Comparison of ENCODE assay signal across 12 cellular contexts in genomic region chr10:110923856-110924493, GRCh38. TPM values are rescaled to one million over a fixed set of nuclear protein-coding genes. Genes with fewer than 3 reads are reported as not detected.
DNase-seq lines count a peak whose midpoint lies in the region; ATAC-seq and TF ChIP-seq lines count a peak whose summit lies in the region.
"Had no signal": no experiment of that assay in that cellular context is flagged by ENCODE, and none has a peak within 500 bp of the region (broad histone marks: within the 10 kb centered on the region; RNA-seq: fewer than 3 reads in every experiment).

No MANE protein-coding gene starts in this region.

- H3K27me3 Mint-ChIP-seq in CD4-positive, alpha-beta T cell: no peaks in the 10 kb centered on the region
- no peaks in the 10 kb centered on the region for H3K27me3 Mint-ChIP-seq in activated CD4-positive, alpha-beta memory T cell treated with anti-CD3 and anti-CD28 coated beads for 36 hours
- peaks cover 7% of the 10 kb centered on the region for H3K27me3 Mint-ChIP-seq in glutamatergic neuron (ENCODE audit: unreplicated experiment)
- H3K27me3 Mint-ChIP-seq: progenitor cell of endocrine pancreas had no signal

- peaks cover 74% of the 10 kb centered on the region for H3K4me1 Mint-ChIP-seq in CD4-positive, alpha-beta T cell (ENCODE audit: low read depth)
- H3K4me1 Mint-ChIP-seq in activated CD4-positive, alpha-beta memory T cell treated with anti-CD3 and anti-CD28 coated beads for 36 hours (ENCODE audit: low read depth): peaks cover 49% of the 10 kb centered on the region
- peaks cover 10% of the 10 kb centered on the region for H3K4me1 Mint-ChIP-seq in glutamatergic neuron (ENCODE audit: low read depth, unreplicated experiment)

- DNase-seq in CD4-positive, alpha-beta T cell: no peak
- DNase-seq in MV-4-11 (lab: John Stamatoyannopoulos, UW): peak; percentile 39
- DNase-seq in hepatocyte (ENCODE audit: low spot score): peak; percentile 23
- DNase-seq in stimulated activated CD4-positive, alpha-beta T cell treated with anti-CD3 and anti-CD28 coated beads, Interleukin-4, amount 100 ng/mL, for 24 hours: no peak
- DNase-seq in activated CD4-positive, alpha-beta memory T cell treated with anti-CD3 and anti-CD28 coated beads for 36 hours: no peak
- no peak for DNase-seq in glutamatergic neuron
- DNase-seq: amniotic stem cell, islet precursor cell had no signal

- H2AFZ ChIP-seq in hepatocyte: no peak overlapping the region

- 48% methylated on average over 2 of the region's 2 CpGs for WGBS in hepatocyte (ENCODE audit: low lambda C conversion rate, missing lambda C conversion rate)

- H3K4me3 ChIP-seq in hepatocyte: no peak overlapping the region

- no peak overlapping the region for H3K27ac Mint-ChIP-seq in CD4-positive, alpha-beta T cell
- no peak overlapping the region for H3K27ac Mint-ChIP-seq in activated CD4-positive, alpha-beta memory T cell treated with anti-CD3 and anti-CD28 coated beads for 36 hours
- H3K27ac Mint-ChIP-seq in glutamatergic neuron (ENCODE audit: unreplicated experiment): no peak overlapping the region
- H3K27ac Mint-ChIP-seq: progenitor cell of endocrine pancreas had no signal

- TF ChIP-seq CTCF in CD4-positive, alpha-beta T cell (IDR thresholded peaks at IDR 0.05): no peak
- TF ChIP-seq CTCF in hepatocyte (IDR thresholded peaks at IDR 0.05; ENCODE audit: poor library complexity) (no peak), glutamatergic neuron (IDR thresholded peaks at IDR 0.05; ENCODE audit: partially characterized antibody, unreplicated experiment) (no peak)

- H3K4me1 ChIP-seq in hepatocyte (ENCODE audit: insufficient read depth): peaks cover 8% of the 10 kb centered on the region

- POLR2A ChIA-PET in CD4-positive, alpha-beta T cell (lab: Charles Lee): no interaction called here
- POLR2A ChIA-PET in activated CD4-positive, alpha-beta memory T cell treated with anti-CD3 and anti-CD28 coated beads for 36 hours (lab: Charles Lee): no interaction called here

- peaks cover 87% of the 10 kb centered on the region for H3K79me2 ChIP-seq in hepatocyte

- H3K4me3 Mint-ChIP-seq in CD4-positive, alpha-beta T cell: peak overlapping the region; percentile 1
- no peak overlapping the region for H3K4me3 Mint-ChIP-seq in activated CD4-positive, alpha-beta memory T cell treated with anti-CD3 and anti-CD28 coated beads for 36 hours
- no peak overlapping the region for H3K4me3 Mint-ChIP-seq in glutamatergic neuron (ENCODE audit: unreplicated experiment)

- H3K27ac ChIP-seq in CD4-positive, alpha-beta T cell (ENCODE audit: low read depth, low read length): no peak overlapping the region
- H3K27ac ChIP-seq in hepatocyte: no peak overlapping the region
- H3K27ac ChIP-seq: RWPE1 had no signal

- H3K9me3 ChIP-seq in CD4-positive, alpha-beta T cell (ENCODE audit: control insufficient read depth, low read length): no peaks in the 10 kb centered on the region
- no peaks in the 10 kb centered on the region for H3K9me3 ChIP-seq in hepatocyte (ENCODE audit: low read depth)

- H3K27me3 ChIP-seq in CD4-positive, alpha-beta T cell (ENCODE audit: control insufficient read depth, insufficient read depth, low read length): no peaks in the 10 kb centered on the region
- H3K27me3 ChIP-seq in hepatocyte: no peaks in the 10 kb centered on the region

- H3K4me2 ChIP-seq in hepatocyte: peak overlapping the region; percentile 34

- CTCF ChIA-PET in CD4-positive, alpha-beta T cell (lab: Charles Lee): no interaction called here
- CTCF ChIA-PET in activated CD4-positive, alpha-beta memory T cell treated with anti-CD3 and anti-CD28 coated beads for 36 hours (lab: Charles Lee): no interaction called here

- no peaks in the 10 kb centered on the region for H3K9me3 Mint-ChIP-seq in CD4-positive, alpha-beta T cell
- no peaks in the 10 kb centered on the region for H3K9me3 Mint-ChIP-seq in activated CD4-positive, alpha-beta memory T cell treated with anti-CD3 and anti-CD28 coated beads for 36 hours
- H3K9me3 Mint-ChIP-seq in glutamatergic neuron (ENCODE audit: unreplicated experiment): peaks cover 2% of the 10 kb centered on the region

- peaks cover 85% of the 10 kb centered on the region for H4K20me1 ChIP-seq in hepatocyte (ENCODE audit: insufficient read depth, poor library complexity, severe bottlenecking)

- H3K36me3 ChIP-seq in hepatocyte (replicated peaks; ENCODE audit: insufficient read depth, low read depth): no peaks in the 10 kb centered on the region

- peaks cover 16% of the 10 kb centered on the region for H3K36me3 Mint-ChIP-seq in CD4-positive, alpha-beta T cell (ENCODE audit: low read depth)
- peaks cover 5% of the 10 kb centered on the region for H3K36me3 Mint-ChIP-seq in activated CD4-positive, alpha-beta memory T cell treated with anti-CD3 and anti-CD28 coated beads for 36 hours
- no peaks in the 10 kb centered on the region for H3K36me3 Mint-ChIP-seq in glutamatergic neuron (ENCODE audit: unreplicated experiment)

- intact Hi-C loops in CD4-positive, alpha-beta T cell (cut with DNase I, micrococcal nuclease): loop anchor here in 1 of 2 experiments (5.0 kb wide), 1 partner anchor 33 kb away; no protein-coding TSS in a partner anchor
- intact Hi-C loops in activated CD4-positive, alpha-beta memory T cell treated with anti-CD3 and anti-CD28 coated beads for 36 hours (cut with micrococcal nuclease): no loop called here

- no peak for ATAC-seq in CD4-positive, alpha-beta T cell (ENCODE audit: poor library complexity)
- ATAC-seq in GM19452 (IDR thresholded peaks at IDR 0.05; ENCODE audit: unreplicated experiment) (peak; percentile 17), GM19324 (IDR thresholded peaks at IDR 0.05; ENCODE audit: low FRiP score, unreplicated experiment) (no peak)

- no peaks in the 10 kb centered on the region for H3K9me2 ChIP-seq in hepatocyte (replicated peaks; ENCODE audit: insufficient read depth)

RNA-seq across cellular contexts. Expression of gene SHOC2, which starts 4.6 kb away (rescaled TPM):
- 10 to 100 TPM; 65.9 to 66.9 TPM for total RNA-seq in CD4-positive, alpha-beta T cell
- total RNA-seq in hepatocyte (45.2 and 58.9 TPM in 2 replicates), glutamatergic neuron (ENCODE audit: unreplicated experiment) (98.3 TPM)
- 23.0 and 27.5 TPM in 2 replicates for polyA plus RNA-seq in hepatocyte
- total RNA-seq in activated CD4-positive, alpha-beta memory T cell treated with anti-CD3 and anti-CD28 coated beads for 36 hours: 10 to 100 TPM; 30.7 to 32.5 TPM

RNA-seq across cellular contexts. Expression of gene BBIP1, which starts 5.0 kb away (rescaled TPM):
- total RNA-seq in CD4-positive, alpha-beta T cell: 10 to 100 TPM; 17.1 to 21.9 TPM
- total RNA-seq in hepatocyte (21.2 and 47.9 TPM in 2 replicates), glutamatergic neuron (ENCODE audit: unreplicated experiment) (39.1 TPM)
- polyA plus RNA-seq in hepatocyte: 19.7 and 21.5 TPM in 2 replicates
- 10 to 100 TPM; 36.4 to 43.9 TPM for total RNA-seq in activated CD4-positive, alpha-beta memory T cell treated with anti-CD3 and anti-CD28 coated beads for 36 hours

RNA-seq across cellular contexts. Expression of gene PDCD4, which starts 52.2 kb away (rescaled TPM):
- total RNA-seq in CD4-positive, alpha-beta T cell: 100 to 1,000 TPM; 352 to 358 TPM
- total RNA-seq in hepatocyte: 246 and 315 TPM in 2 replicates
- 791 and 862 TPM in 2 replicates for polyA plus RNA-seq in hepatocyte
- total RNA-seq in activated CD4-positive, alpha-beta memory T cell treated with anti-CD3 and anti-CD28 coated beads for 36 hours: 100 to 1,000 TPM; 123 to 141 TPM
- 149 TPM for total RNA-seq in glutamatergic neuron (ENCODE audit: unreplicated experiment)

Comparison
In these comparisons a context has a peak if more than half of its experiments do, and no peak if none do; other contexts are left out.
1. DNase-seq: peak in MV-4-11 (single experiment) and hepatocyte (single experiment); none in CD4-positive, alpha-beta T cell (0 of 10), stimulated activated CD4-positive, alpha-beta T cell treated with anti-CD3 and anti-CD28 coated beads, Interleukin-4, amount 100 ng/mL, for 24 hours (single experiment), activated CD4-positive, alpha-beta memory T cell treated with anti-CD3 and anti-CD28 coated beads for 36 hours (single experiment) and glutamatergic neuron (single experiment).